Comparison of ENCODE assay signal across 1 cellular context in the genomic region with DNA sequence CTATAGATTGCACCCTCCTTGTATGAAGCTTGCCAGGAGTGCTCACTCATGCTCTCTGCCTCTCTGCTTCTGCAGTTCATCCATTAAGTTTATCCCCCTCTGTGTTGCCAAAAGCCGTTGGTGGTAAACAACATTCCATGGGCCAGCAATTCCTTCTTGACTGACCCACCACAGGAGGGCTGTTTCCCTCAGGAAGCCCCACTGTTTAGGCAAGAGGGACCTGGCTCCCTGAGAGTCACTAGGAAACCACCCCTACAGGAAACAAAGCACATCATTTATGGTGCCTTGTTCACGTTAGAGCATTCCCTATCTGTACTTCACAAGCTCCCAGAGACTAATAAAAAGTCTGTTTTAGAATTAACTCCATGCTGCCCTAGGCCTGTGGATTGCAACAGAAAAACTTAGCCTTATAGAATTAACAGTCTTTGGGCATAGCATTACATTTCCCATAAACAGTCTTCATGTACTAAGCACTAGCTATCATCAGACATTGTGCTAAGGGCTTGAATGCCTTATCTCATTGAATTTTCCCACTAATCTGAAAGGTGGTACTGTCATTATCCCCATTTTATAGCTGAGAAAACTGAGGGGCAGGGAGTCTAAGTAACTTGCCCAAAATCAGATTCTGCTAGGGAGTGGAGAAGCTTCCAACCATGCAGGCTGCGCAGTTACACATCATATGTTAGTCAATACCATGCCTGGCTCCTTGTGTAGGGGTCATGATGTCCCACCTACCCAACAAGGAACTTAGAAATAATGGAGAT.
TF ChIP-seq lines count a peak whose summit lies in the region.

No MANE protein-coding gene starts in this region.

TF ChIP-seq in H1, 55 proteins besides CTCF, POLR2A, EP300 and RAD21:
- TF ChIP-seq SP1 (IDR thresholded peaks at IDR 0.05; ENCODE audit: low read depth, low read length) (0 out of 2 replicates have a peak, but pooled peaks have one; percentile 56), CREB1 (IDR thresholded peaks at IDR 0.05) (no peak), KDM1A (IDR thresholded peaks at IDR 0.05; ENCODE audit: borderline replicate concordance, low read length) (peak; percentile 51; the same call in 1 of the 2 replicates), ZNF274 (IDR thresholded peaks at IDR 0.05; ENCODE audit: borderline replicate concordance, extremely low read depth, low read length) (no peak), TEAD4 (IDR thresholded peaks at IDR 0.05; ENCODE audit: low read depth, low read length) (peak; percentile 95), HDAC2 (IDR thresholded peaks at IDR 0.05; ENCODE audit: borderline replicate concordance in 1 of 2, low read depth in 2 of 2, low read length in 2 of 2) (0 out of 4 replicates have a peak, but pooled peaks of 1 of the 2 experiments have one; percentile 20), CHD2 (IDR thresholded peaks at IDR 0.05; ENCODE audit: low read length) (no peak), NANOG (IDR thresholded peaks at IDR 0.05; ENCODE audit: insufficient read depth, low read depth, low read length, poor library complexity, severe bottlenecking) (peak; percentile 76)
